Comparison of ENCODE assay signal across 10 cellular contexts in the genomic region with DNA sequence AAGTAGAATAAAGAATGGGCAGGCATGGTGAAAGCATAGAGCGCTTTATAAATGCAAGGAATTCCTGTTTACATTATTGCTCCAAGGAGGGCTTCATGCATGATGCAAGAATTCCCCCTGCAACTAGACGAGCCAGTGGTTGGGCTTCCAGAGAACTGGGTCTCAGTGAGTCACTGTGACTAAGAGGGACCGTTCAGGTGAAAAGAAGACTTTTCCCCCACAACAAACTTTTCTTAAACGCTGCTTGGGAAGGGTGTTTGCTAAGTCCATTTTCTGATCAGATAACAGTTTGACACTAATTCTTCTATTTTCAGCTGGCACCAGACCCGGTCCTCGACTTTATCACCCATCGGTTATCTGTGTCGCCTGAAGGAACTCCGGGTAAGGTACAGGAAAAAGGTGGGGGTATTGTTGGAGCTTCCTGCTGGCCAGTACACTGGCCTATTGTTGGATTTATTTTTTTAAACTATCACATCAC. TPM values are rescaled to one million over a fixed set of nuclear protein-coding genes. Genes with fewer than 3 reads are reported as not detected.
DNase-seq lines count a peak whose midpoint lies in the region; ATAC-seq and TF ChIP-seq lines count a peak whose summit lies in the region.
"Had no signal": no experiment of that assay in that cellular context is flagged by ENCODE, and none has a peak within 500 bp of the region (broad histone marks: within the 10 kb centered on the region; RNA-seq: fewer than 3 reads in every experiment).

No MANE protein-coding gene starts in this region.

- no peaks in the 10 kb centered on the region for H3K79me2 ChIP-seq in PC-3 (ENCODE audit: low read length)

- TF ChIP-seq POLR2A in esophagus squamous epithelium (IDR thresholded peaks at IDR 0.05) (no peak), vagina (IDR thresholded peaks at IDR 0.05) (no peak)

- H3K27ac ChIP-seq in PC-3 (ENCODE audit: low read length) (no peak overlapping the region), esophagus squamous epithelium (peak overlapping the region in 3 of 4 donors; percentile 42 to 47 (median 46)), vagina (peak overlapping the region; percentile 57)

- H3K9me3 ChIP-seq in PC-3 (ENCODE audit: low read length) (no peaks in the 10 kb centered on the region), esophagus squamous epithelium (no peaks in the 10 kb centered on the region), vagina (no peaks in the 10 kb centered on the region)

- DNase-seq in PC-3, result peak; percentile 23
- DNase-seq in esophagus squamous epithelium (lab: John Stamatoyannopoulos, UW), result no peak
- no peak for DNase-seq in left lobe of liver (ENCODE audit: low spot score)
- no peak for DNase-seq in vagina (ENCODE audit: extremely low spot score in 2 of 2)
- no peak for DNase-seq in DMS153 (lab: John Stamatoyannopoulos, UW)
- DNase-seq in NCI-H1092 treated with DMSO at 0.1 percent for 48 hours (lab: John Stamatoyannopoulos, UW), result no peak
- DNase-seq: activated CD8-positive, alpha-beta memory T cell treated with anti-CD3 and anti-CD28 coated beads for 24 hours; NCI-H2029; stimulated activated naive CD4-positive, alpha-beta T cell treated with Interleukin-2 at 50 U/mL for 16 hours had no signal

- H3K9ac ChIP-seq in PC-3 (ENCODE audit: low read length), result no peak overlapping the region

- H2AFZ ChIP-seq in PC-3 (ENCODE audit: low read length), result no peak overlapping the region

- H3K4me1 ChIP-seq in PC-3 (ENCODE audit: insufficient read depth, low read length), result no peaks in the 10 kb centered on the region
- H3K4me1 ChIP-seq in esophagus squamous epithelium, result peaks cover 0 to 6% (median 0%) of the 10 kb centered on the region in 3 donors
- peaks cover 8% of the 10 kb centered on the region for H3K4me1 ChIP-seq in vagina

- ATAC-seq in PC-3 (no peak), left lobe of liver (peak; percentile 53), HG03196 (IDR thresholded peaks at IDR 0.05; ENCODE audit: unreplicated experiment) (no peak)

- H3K27me3 ChIP-seq in PC-3 (ENCODE audit: low read length) (peaks cover 33% of the 10 kb centered on the region), esophagus squamous epithelium (no peaks in the 10 kb centered on the region), vagina (no peaks in the 10 kb centered on the region)

- TF ChIP-seq CTCF in PC-3 (conservative IDR thresholded peaks at IDR 0.05; ENCODE audit: low read depth, low read length) (no peak), esophagus squamous epithelium (IDR thresholded peaks at IDR 0.05) (no peak), vagina (IDR thresholded peaks at IDR 0.05) (no peak)

- no peaks in the 10 kb centered on the region for H3F3A ChIP-seq in PC-3 (ENCODE audit: low read length, unreplicated experiment)

- H3K4me3 ChIP-seq in PC-3 (ENCODE audit: low read length), result no peak overlapping the region
- no peak overlapping the region for H3K4me3 ChIP-seq in esophagus squamous epithelium
- H3K4me3 ChIP-seq in vagina, result no peak overlapping the region

- 41 to 51% methylated on average over 9 of the region's 9 CpGs for WGBS in esophagus squamous epithelium, 2 donors

- no peaks in the 10 kb centered on the region for H4K20me1 ChIP-seq in PC-3 (ENCODE audit: low read length)

- no peaks in the 10 kb centered on the region for H3K9me2 ChIP-seq in PC-3 (replicated peaks; ENCODE audit: low read length)

- H3K36me3 ChIP-seq in PC-3 (ENCODE audit: low read depth, low read length), result no peaks in the 10 kb centered on the region
- no peaks in the 10 kb centered on the region for H3K36me3 ChIP-seq in esophagus squamous epithelium
- H3K36me3 ChIP-seq in vagina, result no peaks in the 10 kb centered on the region

- POLR2A ChIA-PET in PC-3 (lab: Charles Lee; ENCODE audit: unreplicated experiment), result no interaction called here

- intact Hi-C loops in PC-3 (cut with micrococcal nuclease) (no loop called here), esophagus squamous epithelium (cut with DNase I) (no loop called here), vagina (cut with DNase I) (no loop called here)

- CTCF ChIA-PET in PC-3 (lab: Charles Lee), result no interaction called here

- no peak overlapping the region for H3K4me2 ChIP-seq in PC-3 (ENCODE audit: low read length)

- BruUV-seq in PC-3 (replicated peaks; lab: Mats Ljungman, UMichigan), result no TSS peak

RNA-seq across cellular contexts. Expression of a gene that starts 40.1 kb away (rescaled TPM):
- total RNA-seq in PC-3 (2014; rRNA removed), result 0.29 TPM in 1 of 2 replicates, not detected in the other
- 10 to 100 TPM in 1 of 4 donors, 1 to 10 TPM in 3; 3.0 to 16.0 (median 5.9) TPM for total RNA-seq in esophagus squamous epithelium
- total RNA-seq in left lobe of liver, result 21.0 TPM
- total RNA-seq in vagina, result 70.0 TPM
